In the genomic region with DNA sequence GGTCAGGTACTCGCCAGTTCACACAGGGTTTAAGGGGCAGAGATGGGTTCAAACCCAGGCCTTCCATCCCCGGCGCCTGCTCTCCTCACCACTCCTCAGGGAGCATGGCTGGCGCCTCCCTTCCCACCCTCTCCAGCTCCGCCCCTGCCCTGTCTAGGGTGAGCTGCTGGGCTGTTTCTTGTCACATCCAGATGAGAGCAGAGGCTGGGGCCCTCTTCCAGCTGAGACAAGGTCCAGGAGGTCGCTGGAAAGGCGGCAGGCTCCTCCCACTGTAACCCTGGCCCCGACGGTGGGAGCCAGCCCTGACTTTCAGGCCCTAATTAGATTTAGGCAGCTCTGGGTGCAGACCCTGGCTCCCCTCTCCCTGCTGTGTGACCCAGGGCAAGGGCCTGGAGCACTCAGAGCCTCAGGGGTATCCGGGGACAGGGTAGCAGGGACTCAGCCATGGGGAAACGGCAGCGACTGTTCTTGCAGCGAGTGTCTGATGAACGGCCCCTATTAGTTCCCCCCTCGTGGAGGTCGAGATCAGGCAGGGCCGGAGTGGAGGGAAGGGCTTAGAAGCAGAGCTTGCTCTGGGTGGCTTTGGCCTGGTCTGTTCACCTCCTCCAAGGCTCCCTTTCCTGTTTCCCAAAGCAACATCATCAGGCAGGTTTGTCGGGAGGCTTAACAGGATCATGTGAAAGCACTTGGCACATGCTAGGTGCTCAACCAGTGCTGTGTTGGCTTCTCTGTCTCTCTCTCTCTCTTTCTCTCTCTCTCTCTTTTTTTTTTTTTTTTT, we compare ENCODE assay signal across 18 cellular contexts. TPM values are rescaled to one million over a fixed set of nuclear protein-coding genes. Genes with fewer than 3 reads are reported as not detected.
A peak's percentile ranks its signal among the peaks of the same experiment; 100 is the strongest.
DNase-seq lines count a peak whose midpoint lies in the region; ATAC-seq, FAIRE-seq and TF ChIP-seq lines count a peak whose summit lies in the region.
"Had no signal": no experiment of that assay in that cellular context is flagged by ENCODE, and none has a peak within 500 bp of the region (broad histone marks: within the 10 kb centered on the region; RNA-seq: fewer than 3 reads in every experiment).

No MANE protein-coding gene starts in this region.

- H3K27ac Mint-ChIP-seq in mesothelial cell of epicardium = peak overlapping the region; percentile 61
- H3K27ac Mint-ChIP-seq: T-helper 17 cell had no signal

- H3K27ac ChIP-seq in A549 (peak overlapping the region in 1 of 2 experiments; percentile 70; a peak in 3 of 6 replicates), caudate nucleus (ENCODE audit: low read depth, low read length) (no peak overlapping the region)
- H3K27ac ChIP-seq: gastroesophageal sphincter had no signal

- ATAC-seq in A549 (peak; percentile 21 to 62; a peak in 3 of 6 replicates), esophagus mucosa (peak; percentile 73), GM18870 (IDR thresholded peaks at IDR 0.05; ENCODE audit: unreplicated experiment) (no peak), HG03378 (IDR thresholded peaks at IDR 0.05; ENCODE audit: unreplicated experiment) (no peak)
- ATAC-seq: gastroesophageal sphincter, T-helper 17 cell had no signal

- no peak for TF ChIP-seq CTCF in A549 (IDR thresholded peaks at IDR 0.05)
- no peak for TF ChIP-seq CTCF in mesothelial cell of epicardium (IDR thresholded peaks at IDR 0.05; ENCODE audit: unreplicated experiment)

- H3K36me3 Mint-ChIP-seq in mesothelial cell of epicardium = no peaks in the 10 kb centered on the region

- H3K9me3 Mint-ChIP-seq in mesothelial cell of epicardium = no peaks in the 10 kb centered on the region

- H3K4me3 ChIP-seq in A549 = no peak overlapping the region
- H3K4me3 ChIP-seq: gastroesophageal sphincter, thoracic aorta had no signal

- H3K9me3 ChIP-seq in A549 = no peaks in the 10 kb centered on the region
- H3K9me3 ChIP-seq: gastroesophageal sphincter, thoracic aorta had no signal

- H3K4me2 ChIP-seq in A549 = no peak overlapping the region

- WGBS in A549 (ENCODE audit: missing lambda C conversion rate) = 85% methylated on average over 18 of the region's 18 CpGs

- H3K4me1 Mint-ChIP-seq in mesothelial cell of epicardium = peaks cover 28% of the 10 kb centered on the region

- no peak for TF ChIP-seq POLR2A in A549 (IDR thresholded peaks at IDR 0.05; ENCODE audit: low read length)

- TF ChIP-seq EP300 in A549 (IDR thresholded peaks at IDR 0.05) = no peak

- H3K4me3 Mint-ChIP-seq in mesothelial cell of epicardium = no peak overlapping the region
- H3K4me3 Mint-ChIP-seq: T-helper 17 cell had no signal

- H3K27me3 Mint-ChIP-seq in mesothelial cell of epicardium (ENCODE audit: low read depth) = no peaks in the 10 kb centered on the region

- CTCF ChIA-PET in A549 (lab: Yijun Ruan, JAX) = interaction anchor here (0.9 to 2.3 kb wide), 9 partner anchors 10 to 55 kb away, joined by 3 to 10 read pairs (median 4); no protein-coding TSS in a partner anchor

- no peak for FAIRE-seq in A549 (lab: Jason Lieb, UNC)

- POLR2A ChIA-PET in A549 (lab: Yijun Ruan, JAX) = no interaction called here

- DNase-seq in A549 (ENCODE audit: low read depth in 1 of 2, low spot score in 1 of 2) = no peak
- DNase-seq in NCI-H1694 treated with DMSO at 0.1 percent for 48 hours (lab: John Stamatoyannopoulos, UW) = peak; percentile 68
- no peak for DNase-seq in mesothelial cell of epicardium (ENCODE audit: low spot score in 2 of 2, unreplicated experiment in 2 of 2)
- no peak for DNase-seq in DMS153 treated with DMSO at 0.1 percent for 48 hours (lab: John Stamatoyannopoulos, UW; ENCODE audit: unreplicated experiment)
- no peak for DNase-seq in caudate nucleus (lab: John Stamatoyannopoulos, UW)
- DNase-seq: ACHN; activated CD4-positive, alpha-beta T cell treated with anti-CD3 and anti-CD28 coated beads, Interleukin-2, amount 50 U/mL, for 4 hours; effector CD8-positive, alpha-beta T cell; kidney glomerular epithelial cell; NCI-H2107; OCI-M1; stimulated activated CD4-positive, alpha-beta T cell treated with anti-CD3 and anti-CD28 coated beads, Interleukin-12 subunit alpha, Interleukin-12 subunit beta, amount 100 ng/mL, for 4 hours; T-helper 17 cell had no signal

- TF ChIP-seq RAD21 in A549 (conservative IDR thresholded peaks at IDR 0.05 in 1 of 2, IDR thresholded peaks at IDR 0.05 in 1 of 2) = no peak

- peaks cover 26% of the 10 kb centered on the region for H3K4me1 ChIP-seq in A549

TF ChIP-seq in A549, 52 proteins besides CTCF, POLR2A, EP300 and RAD21:
- TF ChIP-seq RFX5 (IDR thresholded peaks at IDR 0.05) (no peak), GATA3 (IDR thresholded peaks at IDR 0.05; ENCODE audit: borderline replicate concordance) (no peak), FOSL2 (IDR thresholded peaks at IDR 0.05) (no peak), FOSL2 (CRISPR knock-in tag; IDR thresholded peaks at IDR 0.05) (no peak), CBX2 (IDR thresholded peaks at IDR 0.05; ENCODE audit: borderline replicate concordance, low read depth) (no peak), ZC3H11A (IDR thresholded peaks at IDR 0.05) (no peak), CHD4 (IDR thresholded peaks at IDR 0.05; ENCODE audit: borderline replicate concordance) (no peak), ESRRA (IDR thresholded peaks at IDR 0.05; ENCODE audit: borderline replicate concordance, low read length) (no peak), RCOR1 (IDR thresholded peaks at IDR 0.05; ENCODE audit: low read depth, low read length) (no peak), POLR2AphosphoS2 (conservative IDR thresholded peaks at IDR 0.05; ENCODE audit: low read length) (no peak), MAFK (IDR thresholded peaks at IDR 0.05; ENCODE audit: partially characterized antibody) (no peak), HOXB5 (CRISPR knock-in tag; IDR thresholded peaks at IDR 0.05) (no peak), MYC (IDR thresholded peaks at IDR 0.05; ENCODE audit: borderline replicate concordance, low read length) (no peak)
- TF ChIP-seq, protein P1, sequence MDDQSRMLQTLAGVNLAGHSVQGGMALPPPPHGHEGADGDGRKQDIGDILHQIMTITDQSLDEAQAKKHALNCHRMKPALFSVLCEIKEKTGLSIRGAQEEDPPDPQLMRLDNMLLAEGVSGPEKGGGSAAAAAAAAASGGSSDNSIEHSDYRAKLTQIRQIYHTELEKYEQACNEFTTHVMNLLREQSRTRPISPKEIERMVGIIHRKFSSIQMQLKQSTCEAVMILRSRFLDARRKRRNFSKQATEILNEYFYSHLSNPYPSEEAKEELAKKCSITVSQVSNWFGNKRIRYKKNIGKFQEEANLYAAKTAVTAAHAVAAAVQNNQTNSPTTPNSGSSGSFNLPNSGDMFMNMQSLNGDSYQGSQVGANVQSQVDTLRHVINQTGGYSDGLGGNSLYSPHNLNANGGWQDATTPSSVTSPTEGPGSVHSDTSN (IDR thresholded peaks at IDR 0.05) = no peak
- TF ChIP-seq, protein P2, sequence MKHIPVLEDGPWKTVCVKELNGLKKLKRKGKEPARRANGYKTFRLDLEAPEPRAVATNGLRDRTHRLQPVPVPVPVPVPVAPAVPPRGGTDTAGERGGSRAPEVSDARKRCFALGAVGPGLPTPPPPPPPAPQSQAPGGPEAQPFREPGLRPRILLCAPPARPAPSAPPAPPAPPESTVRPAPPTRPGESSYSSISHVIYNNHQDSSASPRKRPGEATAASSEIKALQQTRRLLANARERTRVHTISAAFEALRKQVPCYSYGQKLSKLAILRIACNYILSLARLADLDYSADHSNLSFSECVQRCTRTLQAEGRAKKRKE (CRISPR knock-in tag; IDR thresholded peaks at IDR 0.05; ENCODE audit: low read depth) = no peak
- TF ChIP-seq, protein P3, sequence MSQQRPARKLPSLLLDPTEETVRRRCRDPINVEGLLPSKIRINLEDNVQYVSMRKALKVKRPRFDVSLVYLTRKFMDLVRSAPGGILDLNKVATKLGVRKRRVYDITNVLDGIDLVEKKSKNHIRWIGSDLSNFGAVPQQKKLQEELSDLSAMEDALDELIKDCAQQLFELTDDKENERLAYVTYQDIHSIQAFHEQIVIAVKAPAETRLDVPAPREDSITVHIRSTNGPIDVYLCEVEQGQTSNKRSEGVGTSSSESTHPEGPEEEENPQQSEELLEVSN (IDR thresholded peaks at IDR 0.05; ENCODE audit: borderline replicate concordance, low read depth) = no peak
- TF ChIP-seq, protein P4, sequence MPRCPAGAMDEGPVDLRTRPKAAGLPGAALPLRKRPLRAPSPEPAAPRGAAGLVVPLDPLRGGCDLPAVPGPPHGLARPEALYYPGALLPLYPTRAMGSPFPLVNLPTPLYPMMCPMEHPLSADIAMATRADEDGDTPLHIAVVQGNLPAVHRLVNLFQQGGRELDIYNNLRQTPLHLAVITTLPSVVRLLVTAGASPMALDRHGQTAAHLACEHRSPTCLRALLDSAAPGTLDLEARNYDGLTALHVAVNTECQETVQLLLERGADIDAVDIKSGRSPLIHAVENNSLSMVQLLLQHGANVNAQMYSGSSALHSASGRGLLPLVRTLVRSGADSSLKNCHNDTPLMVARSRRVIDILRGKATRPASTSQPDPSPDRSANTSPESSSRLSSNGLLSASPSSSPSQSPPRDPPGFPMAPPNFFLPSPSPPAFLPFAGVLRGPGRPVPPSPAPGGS (IDR thresholded peaks at IDR 0.05) = no peak
- TF ChIP-seq, protein P5, sequence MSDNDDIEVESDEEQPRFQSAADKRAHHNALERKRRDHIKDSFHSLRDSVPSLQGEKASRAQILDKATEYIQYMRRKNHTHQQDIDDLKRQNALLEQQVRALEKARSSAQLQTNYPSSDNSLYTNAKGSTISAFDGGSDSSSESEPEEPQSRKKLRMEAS (IDR thresholded peaks at IDR 0.05) = no peak
- TF ChIP-seq, protein P6, sequence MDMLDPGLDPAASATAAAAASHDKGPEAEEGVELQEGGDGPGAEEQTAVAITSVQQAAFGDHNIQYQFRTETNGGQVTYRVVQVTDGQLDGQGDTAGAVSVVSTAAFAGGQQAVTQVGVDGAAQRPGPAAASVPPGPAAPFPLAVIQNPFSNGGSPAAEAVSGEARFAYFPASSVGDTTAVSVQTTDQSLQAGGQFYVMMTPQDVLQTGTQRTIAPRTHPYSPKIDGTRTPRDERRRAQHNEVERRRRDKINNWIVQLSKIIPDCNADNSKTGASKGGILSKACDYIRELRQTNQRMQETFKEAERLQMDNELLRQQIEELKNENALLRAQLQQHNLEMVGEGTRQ (IDR thresholded peaks at IDR 0.05) = no peak
TF ChIP-seq in A549: peak in this region for 0.

RNA-seq across cellular contexts. Expression of a gene that starts 33.4 kb away (rescaled TPM):
- polyA plus RNA-seq in A549 (2011; rRNA removed) = 7.0 and 7.2 TPM in 2 replicates
- polyA plus RNA-seq in A549 (2012; cell fraction: cytosol; rRNA removed) = 14.0 and 21.4 TPM in 2 replicates
- polyA plus RNA-seq in A549 (2012; cell fraction: nucleus; rRNA removed) = 22.7 and 28.4 TPM in 2 replicates
- 8.0 to 11.1 TPM (median 10.7 TPM) in 3 replicates for polyA plus RNA-seq in A549 (2017; fragmentation: RNase III; extraction: RNeasy Plus Mini Kit Qiagen cat#74134 plus additional on column Dnase treatment)
- 3.8 and 6.0 TPM in 2 replicates for polyA minus RNA-seq in A549 (2011; rRNA and poly(A)+ RNA removed)
- total RNA-seq in esophagus mucosa = 0.36 TPM
- total RNA-seq in mesothelial cell of epicardium = 8.5 to 9.7 TPM (median 8.9 TPM) in 3 replicates

Comparison
In these comparisons a context has a peak if more than half of its experiments do, and no peak if none do; other contexts are left out.
1. ATAC-seq: peak in A549 (2 of 2) and esophagus mucosa (single experiment); none in GM18870 (single experiment) and HG03378 (single experiment).